ENCODE assay signal across 11 cellular contexts in genomic region chr2:10909050-10909995, GRCh38. TPM values are rescaled to one million over a fixed set of nuclear protein-coding genes. Genes with fewer than 3 reads are reported as not detected.
DNase-seq lines count a peak whose midpoint lies in the region; FAIRE-seq and TF ChIP-seq lines count a peak whose summit lies in the region.
"Had no signal": no experiment of that assay in that cellular context is flagged by ENCODE, and none has a peak within 500 bp of the region (broad histone marks: within the 10 kb centered on the region; RNA-seq: fewer than 3 reads in every experiment).

No MANE protein-coding gene starts in this region.

- peak; percentile 39 for TF ChIP-seq CTCF in LNCaP clone FGC (IDR thresholded peaks at IDR 0.05; ENCODE audit: control insufficient read depth, extremely low read depth, insufficient read depth)
- TF ChIP-seq CTCF in brain (conservative IDR thresholded peaks at IDR 0.05) = peak; percentile 57 to 81
- TF ChIP-seq CTCF in osteocyte (IDR thresholded peaks at IDR 0.05) = peak; percentile 52

- H3K36me3 Mint-ChIP-seq in brain = peaks cover 3% of the 10 kb centered on the region
- H3K36me3 Mint-ChIP-seq in osteocyte (ENCODE audit: unreplicated experiment) = no peaks in the 10 kb centered on the region

- DNase-seq in NOMO-1 (lab: John Stamatoyannopoulos, UW; ENCODE audit: unreplicated experiment in 2 of 2) = peak; percentile 18 to 21
- DNase-seq in NOMO-1 treated with DMSO at 0.1 percent for 48 hours (lab: John Stamatoyannopoulos, UW; ENCODE audit: unreplicated experiment) = no peak
- DNase-seq in LNCaP clone FGC (ENCODE audit: low read depth) = no peak
- no peak for DNase-seq in osteocyte (ENCODE audit: extremely low spot score, unreplicated experiment)
- no peak for DNase-seq in GM12891 (ENCODE audit: insufficient read length, low spot score)
- no peak for DNase-seq in CD1c-positive myeloid dendritic cell (ENCODE audit: extremely low spot score)
- DNase-seq in kidney tubule cell (ENCODE audit: low spot score) = no peak
- DNase-seq: GDM1 had no signal

- no peak overlapping the region for H3K4me3 ChIP-seq in LNCaP clone FGC (ENCODE audit: low read depth, low read length)
- H3K4me3 ChIP-seq: ascending aorta, tibial artery had no signal

- H3K4me3 Mint-ChIP-seq in brain = peak overlapping the region in 2 of 5 experiments; percentile 3 to 13
- H3K4me3 Mint-ChIP-seq in osteocyte (ENCODE audit: unreplicated experiment) = no peak overlapping the region

- no peak for FAIRE-seq in GM12891 (lab: Jason Lieb, UNC)

- H3K9me3 Mint-ChIP-seq in brain (peaks cover 1 to 16% (median 9%) of the 10 kb centered on the region in 5 experiments), osteocyte (ENCODE audit: unreplicated experiment) (peaks cover 4% of the 10 kb centered on the region)

- H3K27ac Mint-ChIP-seq in brain (peak overlapping the region in 2 of 5 experiments; percentile 46 to 63), osteocyte (ENCODE audit: unreplicated experiment) (no peak overlapping the region)

- H3K4me1 Mint-ChIP-seq in brain (peaks cover 44% of the 10 kb centered on the region), osteocyte (ENCODE audit: unreplicated experiment) (peaks cover 3% of the 10 kb centered on the region)

- H3K27me3 Mint-ChIP-seq in brain (peaks cover 25% of the 10 kb centered on the region), osteocyte (ENCODE audit: unreplicated experiment) (peaks cover 25% of the 10 kb centered on the region)

- TF ChIP-seq POLR2A in GM12891 (IDR thresholded peaks at IDR 0.05; ENCODE audit: low read depth, low read length) = no peak

TF ChIP-seq in GM12891, 5 proteins besides CTCF, POLR2A, EP300 and RAD21:
- no peak for TF ChIP-seq POLR2AphosphoS5 (IDR thresholded peaks at IDR 0.05; ENCODE audit: low read depth, low read length)
- TF ChIP-seq SPI1 (IDR thresholded peaks at IDR 0.05; ENCODE audit: low read depth, low read length) = no peak
- no peak for TF ChIP-seq POU2F2 (IDR thresholded peaks at IDR 0.05; ENCODE audit: low read depth, low read length)
- TF ChIP-seq TAF1 (IDR thresholded peaks at IDR 0.05; ENCODE audit: low read depth, low read length) = no peak
- no peak for TF ChIP-seq PAX5 (IDR thresholded peaks at IDR 0.05; ENCODE audit: insufficient read depth, low read length, severe bottlenecking)

RNA-seq across cellular contexts. Expression of gene KCNF1, which starts 2.4 kb away (rescaled TPM):
- 18.1 TPM for polyA plus RNA-seq in brain (ENCODE audit: insufficient read depth, low read depth, low replicate concordance)
- not detected in 2 replicates for total RNA-seq in osteocyte
- not detected for polyA plus RNA-seq in GM12891 (2012; ENCODE audit: low read depth, missing spikeins)
- total RNA-seq: ascending aorta had no signal

Comparison
In these comparisons a context has a peak if more than half of its experiments do, and no peak if none do; other contexts are left out.
1. DNase-seq: peak in NOMO-1 (2 of 2); none in NOMO-1 treated with DMSO at 0.1 percent for 48 hours (single experiment), LNCaP clone FGC (single experiment), osteocyte (single experiment), GM12891 (single experiment), CD1c-positive myeloid dendritic cell (single experiment) and kidney tubule cell (single experiment).
2. Peak in every context shown above with its lines, with median percentiles within 50 percentile points of each other: CTCF ChIP-seq.